Comparison of ENCODE assay signal across 10 cellular contexts in genomic region chr11:318407-318774, GRCh38. TPM values are rescaled to one million over a fixed set of nuclear protein-coding genes. Genes with fewer than 3 reads are reported as not detected.
A peak's percentile ranks its signal among the peaks of the same experiment; 100 is the strongest.
DNase-seq lines count a peak whose midpoint lies in the region; ATAC-seq and TF ChIP-seq lines count a peak whose summit lies in the region.
"Not testable (repeated sequence)": the region's sequence is repeated elsewhere in the genome, so short reads cannot be mapped to it uniquely, and the experiment has no call there.
"Had no signal": no experiment of that assay in that cellular context is flagged by ENCODE, and none has a peak within 500 bp of the region (broad histone marks: within the 10 kb centered on the region; RNA-seq: fewer than 3 reads in every experiment).

No MANE protein-coding gene starts in this region.

- H3K4me3 ChIP-seq in Loucy (ENCODE audit: low read length, poor library complexity, severe bottlenecking) (peak overlapping the region; percentile 100), left ventricle myocardium inferior (peak overlapping the region; percentile 87), upper lobe of left lung (peak overlapping the region in 2 of 4 donors; percentile 37 to 59)
- H3K4me3 ChIP-seq in ovary, result not testable (repeated sequence)

- ATAC-seq in GM18505 (IDR thresholded peaks at IDR 0.05; ENCODE audit: unreplicated experiment) (peak; percentile 50), GM21723 (IDR thresholded peaks at IDR 0.05; ENCODE audit: unreplicated experiment) (peak; percentile 44), HG02981 (IDR thresholded peaks at IDR 0.05; ENCODE audit: unreplicated experiment) (peak; percentile 37), upper lobe of left lung (ENCODE audit: low FRiP score in 2 of 2) (peak; percentile 73 to 89)
- peak; percentile 5 for ATAC-seq in activated naive CD8-positive, alpha-beta T cell treated with anti-CD3 and anti-CD28 coated beads, Interleukin-2, amount 10 ng/mL, durations not matched to agents 7 days and 5 days (ENCODE audit: low read depth)

- H3K9me3 Mint-ChIP-seq in activated naive CD8-positive, alpha-beta T cell treated with anti-CD3 and anti-CD28 coated beads, Interleukin-2, amount 10 ng/mL, durations not matched to agents 7 days and 5 days, result not testable (repeated sequence)

- not testable (repeated sequence) for H3K27me3 Mint-ChIP-seq in activated naive CD8-positive, alpha-beta T cell treated with anti-CD3 and anti-CD28 coated beads, Interleukin-2, amount 10 ng/mL, durations not matched to agents 7 days and 5 days

- peaks cover 32% of the 10 kb centered on the region for H3K27me3 ChIP-seq in Loucy (ENCODE audit: insufficient read depth, low read length, poor library complexity, severe bottlenecking)
- peaks cover 42% of the 10 kb centered on the region for H3K27me3 ChIP-seq in left ventricle myocardium inferior (ENCODE audit: low read depth)
- H3K27me3 ChIP-seq in ovary, upper lobe of left lung: not testable (repeated sequence)

- peaks cover 60% of the 10 kb centered on the region for H3K79me2 ChIP-seq in Loucy (ENCODE audit: insufficient read depth, low read length)

- H3K9me2 ChIP-seq in Loucy (replicated peaks; ENCODE audit: low read depth, low read length), result not testable (repeated sequence)

- peaks cover 22% of the 10 kb centered on the region for H3K4me1 ChIP-seq in Loucy (ENCODE audit: insufficient read depth, low read length, poor library complexity, severe bottlenecking)
- peaks cover 45% of the 10 kb centered on the region for H3K4me1 ChIP-seq in left ventricle myocardium inferior
- not testable (repeated sequence) for H3K4me1 ChIP-seq in ovary (ENCODE audit: insufficient read depth)
- H3K4me1 ChIP-seq in upper lobe of left lung, result peaks cover 24 to 47% (median 31%) of the 10 kb centered on the region in 4 donors

- WGBS in ovary, 3 donors, result no CpG with 5 or more reads among the region's 48 CpGs
- WGBS in upper lobe of left lung, 2 donors, result no CpG with 5 or more reads among the region's 48 CpGs

- H3K27ac Mint-ChIP-seq in activated naive CD8-positive, alpha-beta T cell treated with anti-CD3 and anti-CD28 coated beads, Interleukin-2, amount 10 ng/mL, durations not matched to agents 7 days and 5 days, result not testable (repeated sequence)

- peaks cover 38% of the 10 kb centered on the region for H4K20me1 ChIP-seq in Loucy (ENCODE audit: insufficient read depth, low read length, poor library complexity, severe bottlenecking)

- peak overlapping the region; percentile 100 for H3K9ac ChIP-seq in Loucy (ENCODE audit: low read depth, low read length, poor library complexity, severe bottlenecking)

- intact Hi-C loops in left ventricle myocardium inferior (cut with micrococcal nuclease); ovary (cut with DNase I): not testable (repeated sequence)

- H3K9me3 ChIP-seq in Loucy (ENCODE audit: insufficient read depth, low read depth, low read length); left ventricle myocardium inferior (replicated peaks); ovary; upper lobe of left lung: not testable (repeated sequence)

- not testable (repeated sequence) for H3K4me3 Mint-ChIP-seq in activated naive CD8-positive, alpha-beta T cell treated with anti-CD3 and anti-CD28 coated beads, Interleukin-2, amount 10 ng/mL, durations not matched to agents 7 days and 5 days

- H3K4me2 ChIP-seq in Loucy (ENCODE audit: low read depth, low read length, poor library complexity, severe bottlenecking), result not testable (repeated sequence)

- TF ChIP-seq EP300 in ovary (IDR thresholded peaks at IDR 0.05); upper lobe of left lung (IDR thresholded peaks at IDR 0.05): not testable (repeated sequence)

- H3K27ac ChIP-seq in left ventricle myocardium inferior (replicated peaks) (peak overlapping the region; percentile 94), ovary (peak overlapping the region; percentile 66 to 88), upper lobe of left lung (peak overlapping the region; percentile 60 to 99 (median 94))

- not testable (repeated sequence) for TF ChIP-seq CTCF in Loucy (conservative IDR thresholded peaks at IDR 0.05; ENCODE audit: low read length); left ventricle myocardium inferior (IDR thresholded peaks at IDR 0.05; ENCODE audit: borderline replicate concordance); ovary (IDR thresholded peaks at IDR 0.05); upper lobe of left lung (IDR thresholded peaks at IDR 0.05)

- peaks cover 16% of the 10 kb centered on the region; the same call in 1 of the 2 replicates for H3F3A ChIP-seq in Loucy (ENCODE audit: low read depth)

- H2AFZ ChIP-seq in Loucy (ENCODE audit: low read length), result not testable (repeated sequence)

- not testable (repeated sequence) for TF ChIP-seq POLR2A in GM18505 (IDR thresholded peaks at IDR 0.05; ENCODE audit: borderline replicate concordance, extremely low read depth, insufficient read depth, insufficient read length); ovary (IDR thresholded peaks at IDR 0.05); upper lobe of left lung (IDR thresholded peaks at IDR 0.05)

- peaks cover 45% of the 10 kb centered on the region for H3K36me3 Mint-ChIP-seq in activated naive CD8-positive, alpha-beta T cell treated with anti-CD3 and anti-CD28 coated beads, Interleukin-2, amount 10 ng/mL, durations not matched to agents 7 days and 5 days

- POLR2A ChIA-PET in activated naive CD8-positive, alpha-beta T cell treated with anti-CD3 and anti-CD28 coated beads, Interleukin-2, amount 10 ng/mL, durations not matched to agents 7 days and 5 days (lab: Charles Lee), result interaction anchor here (1.3 to 7.2 kb wide), 13 partner anchors 9 to 68 kb away, joined by 4 to 200 read pairs (median 33); partner anchors contain the start of genes IFITM2, IFITM5, NLRP6 and PGGHG

- H3K4me1 Mint-ChIP-seq in activated naive CD8-positive, alpha-beta T cell treated with anti-CD3 and anti-CD28 coated beads, Interleukin-2, amount 10 ng/mL, durations not matched to agents 7 days and 5 days, result peaks cover 24% of the 10 kb centered on the region

- DNase-seq in activated naive CD8-positive, alpha-beta T cell treated with anti-CD3 and anti-CD28 coated beads, Interleukin-2, amount 10 ng/mL, durations not matched to agents 7 days and 5 days; left ventricle myocardium inferior; ovary; upper lobe of left lung: not testable (repeated sequence)

- peaks cover 30% of the 10 kb centered on the region for H3K36me3 ChIP-seq in Loucy (ENCODE audit: insufficient read depth, low read length)
- not testable (repeated sequence) for H3K36me3 ChIP-seq in left ventricle myocardium inferior, ovary, upper lobe of left lung

RNA-seq across cellular contexts. Expression of gene IFITM3, which starts 2.3 kb away (rescaled TPM):
- 100 to 1,000 TPM; 258 to 267 TPM for total RNA-seq in activated naive CD8-positive, alpha-beta T cell treated with anti-CD3 and anti-CD28 coated beads, Interleukin-2, amount 10 ng/mL, durations not matched to agents 7 days and 5 days
- total RNA-seq in left ventricle myocardium inferior (259 TPM), ovary (1,000 to 10,000 TPM in 2 of 7 donors, 100 to 1,000 TPM in 5; 150 to 1,394 (median 665) TPM), upper lobe of left lung (100 to 1,000 TPM; 132 to 860 (median 360) TPM)
- polyA plus RNA-seq in ovary, result 1,000 to 10,000 TPM in 1 of 2 donors, 100 to 1,000 TPM in 1; 506 to 1,096 TPM

RNA-seq across cellular contexts. Expression of gene IFITM1, which starts 4.6 kb away (rescaled TPM):
- total RNA-seq in activated naive CD8-positive, alpha-beta T cell treated with anti-CD3 and anti-CD28 coated beads, Interleukin-2, amount 10 ng/mL, durations not matched to agents 7 days and 5 days, result 1,000 to 10,000 TPM; 1,182 to 1,374 TPM
- total RNA-seq in left ventricle myocardium inferior (83.5 TPM), ovary (100 to 1,000 TPM; 317 to 760 (median 496) TPM), upper lobe of left lung (100 to 1,000 TPM in 1 of 6 donors, 10 to 100 TPM in 5; 16.8 to 119 (median 74.5) TPM)
- 100 to 1,000 TPM; 211 to 748 TPM for polyA plus RNA-seq in ovary

RNA-seq across cellular contexts. Expression of gene IFITM2, which starts 10.8 kb away (rescaled TPM):
- total RNA-seq in activated naive CD8-positive, alpha-beta T cell treated with anti-CD3 and anti-CD28 coated beads, Interleukin-2, amount 10 ng/mL, durations not matched to agents 7 days and 5 days, result 1,000 to 10,000 TPM; 1,890 to 1,949 TPM
- total RNA-seq in left ventricle myocardium inferior (160 TPM), ovary (1,000 to 10,000 TPM in 1 of 7 donors, 100 to 1,000 TPM in 6; 207 to 1,149 (median 546) TPM), upper lobe of left lung (100 to 1,000 TPM; 113 to 704 (median 271) TPM)
- 100 to 1,000 TPM; 306 to 616 TPM for polyA plus RNA-seq in ovary

RNA-seq across cellular contexts. Expression of gene IFITM5, which starts 19.1 kb away (rescaled TPM):
- total RNA-seq in activated naive CD8-positive, alpha-beta T cell treated with anti-CD3 and anti-CD28 coated beads, Interleukin-2, amount 10 ng/mL, durations not matched to agents 7 days and 5 days, result not detected
- total RNA-seq in left ventricle myocardium inferior (not detected), ovary (not detected), upper lobe of left lung (not detected)
- not detected for polyA plus RNA-seq in ovary
- total RNA-seq: renal cortical epithelial cell, urinary bladder had no signal
- polyA plus RNA-seq: urinary bladder had no signal

RNA-seq across cellular contexts. Expression of gene PGGHG, which starts 29.5 kb away (rescaled TPM):
- total RNA-seq in activated naive CD8-positive, alpha-beta T cell treated with anti-CD3 and anti-CD28 coated beads, Interleukin-2, amount 10 ng/mL, durations not matched to agents 7 days and 5 days, result 100 to 1,000 TPM; 641 to 664 TPM
- 7.2 TPM for total RNA-seq in left ventricle myocardium inferior
- total RNA-seq in ovary, result 10 to 100 TPM in 4 of 7 donors, 1 to 10 TPM in 3; 3.3 to 21.3 (median 10.6) TPM
- polyA plus RNA-seq in ovary, result 1 to 10 TPM in 1 of 2 donors, under 1 TPM in 1; 0.25 to 6.1 TPM
- 100 to 1,000 TPM in 2 of 6 donors, 10 to 100 TPM in 4; 34.1 to 535 (median 65.2) TPM for total RNA-seq in upper lobe of left lung

Comparison
In these comparisons a context has a peak if more than half of its experiments do, and no peak if none do; other contexts are left out.
1. ATAC-seq: peak in every context shown above with its lines; median percentile 81 in upper lobe of left lung; 50 in GM18505; 44 in GM21723; 37 in HG02981; 5 in activated naive CD8-positive, alpha-beta T cell treated with anti-CD3 and anti-CD28 coated beads, Interleukin-2, amount 10 ng/mL, durations not matched to agents 7 days and 5 days.